ENCODE assay signal across 15 cellular contexts in the genomic region with DNA sequence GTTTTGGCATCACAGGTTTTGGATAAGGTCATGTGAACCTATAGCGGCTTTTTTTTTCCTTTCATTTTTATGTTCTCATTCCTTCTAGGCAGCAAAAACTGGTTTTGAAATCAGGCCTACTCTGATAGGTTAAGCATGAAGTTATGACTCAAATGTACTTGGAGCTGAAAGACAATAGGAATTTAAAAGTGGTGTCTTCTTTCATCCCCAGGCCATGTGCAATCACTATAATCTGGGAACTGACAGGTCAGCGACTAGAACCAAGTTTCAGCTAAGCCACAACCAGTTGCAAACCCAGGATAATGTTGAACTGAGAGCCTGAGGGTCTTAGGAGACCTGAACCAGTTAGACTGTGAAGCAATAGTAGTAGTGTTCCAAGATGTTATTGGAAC.
A peak's percentile ranks its signal among the peaks of the same experiment; 100 is the strongest.
DNase-seq lines count a peak whose midpoint lies in the region; ATAC-seq and TF ChIP-seq lines count a peak whose summit lies in the region.
"Had no signal": no experiment of that assay in that cellular context is flagged by ENCODE, and none has a peak within 500 bp of the region (broad histone marks: within the 10 kb centered on the region; RNA-seq: fewer than 3 reads in every experiment).

No MANE protein-coding gene starts in this region.

- H3K9me3 Mint-ChIP-seq in type B pancreatic cell: no peaks in the 10 kb centered on the region
- H3K9me3 Mint-ChIP-seq in WTC11: no peaks in the 10 kb centered on the region
- H3K9me3 Mint-ChIP-seq: activated T-cell treated with anti-CD3 and anti-CD28 coated beads, Interleukin-2, amount 50 U/mL, for 24 hours had no signal

- no peak for TF ChIP-seq CTCF in hepatocyte (IDR thresholded peaks at IDR 0.05; ENCODE audit: poor library complexity)
- TF ChIP-seq CTCF in type B pancreatic cell (conservative IDR thresholded peaks at IDR 0.05): no peak
- no peak for TF ChIP-seq CTCF in WTC11 (IDR thresholded peaks at IDR 0.05)

- H3K9ac ChIP-seq in adipocyte (ENCODE audit: low read length): no peak overlapping the region

- CTCF ChIA-PET in WTC11 (lab: Charles Lee): no interaction called here

- WGBS in hepatocyte (ENCODE audit: low lambda C conversion rate, missing lambda C conversion rate): 82% methylated on average over 2 of the region's 2 CpGs

- no peaks in the 10 kb centered on the region for H3K9me3 ChIP-seq in adipocyte (ENCODE audit: control insufficient read depth, low read length)
- H3K9me3 ChIP-seq in hepatocyte (ENCODE audit: low read depth): no peaks in the 10 kb centered on the region
- H3K9me3 ChIP-seq: SJCRH30, thyroid gland had no signal

- H3K27ac ChIP-seq in hepatocyte: peak overlapping the region; percentile 2
- H3K27ac ChIP-seq: SJCRH30, thyroid gland, WERI-Rb-1 had no signal

- H2AFZ ChIP-seq in hepatocyte: no peak overlapping the region

- no peaks in the 10 kb centered on the region for H3K27me3 ChIP-seq in adipocyte (replicated peaks; ENCODE audit: control insufficient read depth, insufficient read depth, low read length)
- H3K27me3 ChIP-seq in hepatocyte: no peaks in the 10 kb centered on the region
- H3K27me3 ChIP-seq: SJCRH30, thyroid gland had no signal

- POLR2A ChIA-PET in WTC11 (lab: Charles Lee): no interaction called here

- peak; percentile 15 for DNase-seq in NCI-H2029 (lab: John Stamatoyannopoulos, UW)
- no peak for DNase-seq in NCI-H2029 treated with DMSO at 0.1 percent for 48 hours (lab: John Stamatoyannopoulos, UW)
- peak; percentile 83 for DNase-seq in adipocyte (ENCODE audit: low read depth)
- DNase-seq in hepatocyte (ENCODE audit: low spot score): no peak
- DNase-seq in type B pancreatic cell (ENCODE audit: extremely low spot score, unreplicated experiment): no peak
- no peak for DNase-seq in KG1 (lab: John Stamatoyannopoulos, UW)
- no peak for DNase-seq in WTC11 (ENCODE audit: low spot score)
- no peak for DNase-seq in activated T-cell treated with anti-CD3 and anti-CD28 coated beads, Interleukin-2, amount 50 U/mL, for 1 hour
- DNase-seq: activated T-cell treated with anti-CD3 and anti-CD28 coated beads, Interleukin-2, amount 50 U/mL, for 24 hours; NCI-H1092 treated with DMSO at 0.1 percent for 48 hours; NCI-H526; right cardiac atrium; thyroid gland; WERI-Rb-1 had no signal

- peak overlapping the region; percentile 50 for H3K4me3 ChIP-seq in adipocyte (ENCODE audit: low read length)
- H3K4me3 ChIP-seq in hepatocyte: no peak overlapping the region
- H3K4me3 ChIP-seq: SJCRH30, thyroid gland had no signal

- H3K4me1 Mint-ChIP-seq in type B pancreatic cell (ENCODE audit: unreplicated experiment) (peaks cover 6% of the 10 kb centered on the region), WTC11 (peaks cover 39% of the 10 kb centered on the region)

- no peak for ATAC-seq in WTC11

- no peaks in the 10 kb centered on the region for H3K36me3 ChIP-seq in adipocyte (ENCODE audit: control insufficient read depth, insufficient read depth, low read length, severe bottlenecking)
- no peaks in the 10 kb centered on the region for H3K36me3 ChIP-seq in hepatocyte (replicated peaks; ENCODE audit: insufficient read depth, low read depth)
- H3K36me3 ChIP-seq: SJCRH30, thyroid gland, WERI-Rb-1 had no signal

- H3K79me2 ChIP-seq in hepatocyte: peaks cover 80% of the 10 kb centered on the region

- H3K4me2 ChIP-seq in hepatocyte: no peak overlapping the region

- H3K4me1 ChIP-seq in adipocyte (ENCODE audit: control insufficient read depth, insufficient read depth, low read length) (peaks cover 39% of the 10 kb centered on the region), hepatocyte (ENCODE audit: insufficient read depth) (peaks cover 2% of the 10 kb centered on the region)
- H3K4me1 ChIP-seq: thyroid gland had no signal

- H3K27ac Mint-ChIP-seq in type B pancreatic cell (peak overlapping the region; percentile 49), WTC11 (no peak overlapping the region)
- H3K27ac Mint-ChIP-seq: activated T-cell treated with anti-CD3 and anti-CD28 coated beads, Interleukin-2, amount 50 U/mL, for 24 hours had no signal

- H3K27me3 Mint-ChIP-seq in type B pancreatic cell (no peaks in the 10 kb centered on the region), WTC11 (ENCODE audit: low read depth) (no peaks in the 10 kb centered on the region)
- H3K27me3 Mint-ChIP-seq: activated T-cell treated with anti-CD3 and anti-CD28 coated beads, Interleukin-2, amount 50 U/mL, for 24 hours had no signal

- H3K4me3 Mint-ChIP-seq in type B pancreatic cell (no peak overlapping the region), WTC11 (no peak overlapping the region)
- H3K4me3 Mint-ChIP-seq: activated T-cell treated with anti-CD3 and anti-CD28 coated beads, Interleukin-2, amount 50 U/mL, for 24 hours had no signal

- H3K9me2 ChIP-seq in hepatocyte (replicated peaks; ENCODE audit: insufficient read depth): no peaks in the 10 kb centered on the region

- peaks cover 15% of the 10 kb centered on the region for H3K36me3 Mint-ChIP-seq in type B pancreatic cell
- no peaks in the 10 kb centered on the region for H3K36me3 Mint-ChIP-seq in WTC11

- no peaks in the 10 kb centered on the region for H4K20me1 ChIP-seq in hepatocyte (ENCODE audit: insufficient read depth, poor library complexity, severe bottlenecking)

TF ChIP-seq in WTC11, 78 proteins besides CTCF, POLR2A, EP300 and RAD21:
- no peak for TF ChIP-seq TEAD4 (CRISPR knock-in tag; IDR thresholded peaks at IDR 0.05)
- TF ChIP-seq MAX (CRISPR knock-in tag; IDR thresholded peaks at IDR 0.05): no peak
- TF ChIP-seq KAT7 (CRISPR knock-in tag; IDR thresholded peaks at IDR 0.05; ENCODE audit: borderline replicate concordance): no peak
- no peak for TF ChIP-seq CBFB (CRISPR knock-in tag; IDR thresholded peaks at IDR 0.05; ENCODE audit: low read depth)
- TF ChIP-seq, protein P1, sequence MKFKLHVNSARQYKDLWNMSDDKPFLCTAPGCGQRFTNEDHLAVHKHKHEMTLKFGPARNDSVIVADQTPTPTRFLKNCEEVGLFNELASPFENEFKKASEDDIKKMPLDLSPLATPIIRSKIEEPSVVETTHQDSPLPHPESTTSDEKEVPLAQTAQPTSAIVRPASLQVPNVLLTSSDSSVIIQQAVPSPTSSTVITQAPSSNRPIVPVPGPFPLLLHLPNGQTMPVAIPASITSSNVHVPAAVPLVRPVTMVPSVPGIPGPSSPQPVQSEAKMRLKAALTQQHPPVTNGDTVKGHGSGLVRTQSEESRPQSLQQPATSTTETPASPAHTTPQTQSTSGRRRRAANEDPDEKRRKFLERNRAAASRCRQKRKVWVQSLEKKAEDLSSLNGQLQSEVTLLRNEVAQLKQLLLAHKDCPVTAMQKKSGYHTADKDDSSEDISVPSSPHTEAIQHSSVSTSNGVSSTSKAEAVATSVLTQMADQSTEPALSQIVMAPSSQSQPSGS (CRISPR knock-in tag; IDR thresholded peaks at IDR 0.05; ENCODE audit: borderline replicate concordance, low read depth): no peak
- no peak for TF ChIP-seq ZNF219 (CRISPR knock-in tag; IDR thresholded peaks at IDR 0.05; ENCODE audit: borderline replicate concordance)
- no peak for TF ChIP-seq PRRX2 (CRISPR knock-in tag; IDR thresholded peaks at IDR 0.05)
- TF ChIP-seq, protein P2, sequence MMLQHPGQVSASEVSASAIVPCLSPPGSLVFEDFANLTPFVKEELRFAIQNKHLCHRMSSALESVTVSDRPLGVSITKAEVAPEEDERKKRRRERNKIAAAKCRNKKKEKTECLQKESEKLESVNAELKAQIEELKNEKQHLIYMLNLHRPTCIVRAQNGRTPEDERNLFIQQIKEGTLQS (CRISPR knock-in tag; conservative IDR thresholded peaks at IDR 0.05): no peak
- TF ChIP-seq, protein P3, sequence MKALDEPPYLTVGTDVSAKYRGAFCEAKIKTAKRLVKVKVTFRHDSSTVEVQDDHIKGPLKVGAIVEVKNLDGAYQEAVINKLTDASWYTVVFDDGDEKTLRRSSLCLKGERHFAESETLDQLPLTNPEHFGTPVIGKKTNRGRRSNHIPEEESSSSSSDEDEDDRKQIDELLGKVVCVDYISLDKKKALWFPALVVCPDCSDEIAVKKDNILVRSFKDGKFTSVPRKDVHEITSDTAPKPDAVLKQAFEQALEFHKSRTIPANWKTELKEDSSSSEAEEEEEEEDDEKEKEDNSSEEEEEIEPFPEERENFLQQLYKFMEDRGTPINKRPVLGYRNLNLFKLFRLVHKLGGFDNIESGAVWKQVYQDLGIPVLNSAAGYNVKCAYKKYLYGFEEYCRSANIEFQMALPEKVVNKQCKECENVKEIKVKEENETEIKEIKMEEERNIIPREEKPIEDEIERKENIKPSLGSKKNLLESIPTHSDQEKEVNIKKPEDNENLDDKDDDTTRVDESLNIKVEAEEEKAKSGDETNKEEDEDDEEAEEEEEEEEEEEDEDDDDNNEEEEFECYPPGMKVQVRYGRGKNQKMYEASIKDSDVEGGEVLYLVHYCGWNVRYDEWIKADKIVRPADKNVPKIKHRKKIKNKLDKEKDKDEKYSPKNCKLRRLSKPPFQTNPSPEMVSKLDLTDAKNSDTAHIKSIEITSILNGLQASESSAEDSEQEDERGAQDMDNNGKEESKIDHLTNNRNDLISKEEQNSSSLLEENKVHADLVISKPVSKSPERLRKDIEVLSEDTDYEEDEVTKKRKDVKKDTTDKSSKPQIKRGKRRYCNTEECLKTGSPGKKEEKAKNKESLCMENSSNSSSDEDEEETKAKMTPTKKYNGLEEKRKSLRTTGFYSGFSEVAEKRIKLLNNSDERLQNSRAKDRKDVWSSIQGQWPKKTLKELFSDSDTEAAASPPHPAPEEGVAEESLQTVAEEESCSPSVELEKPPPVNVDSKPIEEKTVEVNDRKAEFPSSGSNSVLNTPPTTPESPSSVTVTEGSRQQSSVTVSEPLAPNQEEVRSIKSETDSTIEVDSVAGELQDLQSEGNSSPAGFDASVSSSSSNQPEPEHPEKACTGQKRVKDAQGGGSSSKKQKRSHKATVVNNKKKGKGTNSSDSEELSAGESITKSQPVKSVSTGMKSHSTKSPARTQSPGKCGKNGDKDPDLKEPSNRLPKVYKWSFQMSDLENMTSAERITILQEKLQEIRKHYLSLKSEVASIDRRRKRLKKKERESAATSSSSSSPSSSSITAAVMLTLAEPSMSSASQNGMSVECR (CRISPR knock-in tag; IDR thresholded peaks at IDR 0.05; ENCODE audit: borderline replicate concordance): no peak
- TF ChIP-seq HMGA2 (CRISPR knock-in tag; IDR thresholded peaks at IDR 0.05): no peak
- TF ChIP-seq SOX15 (CRISPR knock-in tag; IDR thresholded peaks at IDR 0.05): no peak
- TF ChIP-seq ZNF423 (CRISPR knock-in tag; IDR thresholded peaks at IDR 0.05): no peak

Comparison
In these comparisons a context has a peak if more than half of its experiments do, and no peak if none do; other contexts are left out.
1. DNase-seq: peak in NCI-H2029 (single experiment) and adipocyte (single experiment); none in NCI-H2029 treated with DMSO at 0.1 percent for 48 hours (single experiment), hepatocyte (single experiment), type B pancreatic cell (single experiment), KG1 (single experiment), WTC11 (single experiment) and activated T-cell treated with anti-CD3 and anti-CD28 coated beads, Interleukin-2, amount 50 U/mL, for 1 hour (single experiment).